In the genomic region with DNA sequence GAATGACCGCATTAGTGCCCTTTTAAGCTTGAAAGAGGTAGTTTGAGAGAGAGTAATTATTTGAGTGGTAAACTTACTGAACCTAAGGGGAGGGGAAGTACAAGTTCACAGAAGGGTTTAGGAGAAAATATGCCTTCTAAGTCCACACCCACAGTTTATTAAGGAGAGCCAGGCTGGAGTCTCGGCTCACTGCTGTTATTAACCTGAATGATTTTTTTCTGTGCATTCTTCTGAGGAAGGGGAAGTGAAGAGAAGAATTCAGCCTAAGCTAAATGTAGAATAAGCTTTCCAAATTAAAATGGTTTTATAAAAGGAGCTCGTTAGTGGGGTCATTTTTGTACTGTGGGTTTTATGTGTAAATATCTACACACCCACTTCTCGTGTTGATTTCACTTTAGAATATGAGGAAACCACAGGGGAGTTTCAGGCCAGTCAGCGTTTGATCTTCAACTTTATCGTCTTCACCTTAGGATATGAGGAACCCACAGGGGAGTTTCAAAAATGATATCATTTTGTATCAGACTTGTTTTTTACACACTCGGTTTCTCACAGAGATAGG, we compare ENCODE assay signal across 8 cellular contexts. TPM values are rescaled to one million over a fixed set of nuclear protein-coding genes. Genes with fewer than 3 reads are reported as not detected.
A peak's percentile ranks its signal among the peaks of the same experiment; 100 is the strongest.
DNase-seq lines count a peak whose midpoint lies in the region; ATAC-seq and TF ChIP-seq lines count a peak whose summit lies in the region.

No MANE protein-coding gene starts in this region.

- H3K36me3 ChIP-seq in right atrium auricular region (peaks cover 26% of the 10 kb centered on the region), esophagus squamous epithelium (peaks cover 0 to 33% (median 7%) of the 10 kb centered on the region in 3 donors)

- no peak for DNase-seq in right atrium auricular region (ENCODE audit: low spot score)
- no peak for DNase-seq in Right ventricle myocardium inferior (ENCODE audit: missing footprints)
- peak; percentile 24 to 39 for DNase-seq in activated CD4-positive, alpha-beta T cell treated with anti-CD3 and anti-CD28 coated beads, Interleukin-2, amount 50 U/mL, for 48 hours
- no peak for DNase-seq in esophagus squamous epithelium (lab: John Stamatoyannopoulos, UW)
- DNase-seq in renal cortical epithelial cell (ENCODE audit: low read depth): peak; percentile 61
- DNase-seq in epidermal melanocyte (ENCODE audit: insufficient read length, low spot score): no peak
- no peak for DNase-seq in HuH-7.5 (ENCODE audit: low spot score)

- H3K4me3 ChIP-seq in right atrium auricular region (peak overlapping the region; percentile 77 to 80), esophagus squamous epithelium (peak overlapping the region; percentile 81 to 98 (median 90))

- H3K27me3 ChIP-seq in right atrium auricular region: no peaks in the 10 kb centered on the region
- H3K27me3 ChIP-seq in esophagus squamous epithelium: no peaks in the 10 kb centered on the region

- no peak for ATAC-seq in Right ventricle myocardium inferior
- ATAC-seq in GM21515 (IDR thresholded peaks at IDR 0.05; ENCODE audit: unreplicated experiment): no peak

- H3K27ac ChIP-seq in right atrium auricular region (peak overlapping the region; percentile 97 to 98), esophagus squamous epithelium (peak overlapping the region; percentile 99 to 100 (median 100))

- peaks cover 0 to 37% of the 10 kb centered on the region in 2 donors for H3K4me1 ChIP-seq in right atrium auricular region
- peaks cover 0 to 51% (median 13%) of the 10 kb centered on the region in 3 donors for H3K4me1 ChIP-seq in esophagus squamous epithelium

- TF ChIP-seq CTCF in right atrium auricular region (IDR thresholded peaks at IDR 0.05): no peak
- TF ChIP-seq CTCF in esophagus squamous epithelium (IDR thresholded peaks at IDR 0.05): no peak

- TF ChIP-seq POLR2A in esophagus squamous epithelium (IDR thresholded peaks at IDR 0.05): no peak

- H3K9me3 ChIP-seq in right atrium auricular region: no peaks in the 10 kb centered on the region
- H3K9me3 ChIP-seq in esophagus squamous epithelium: no peaks in the 10 kb centered on the region

- 0 to 1% methylated on average over 7 of the region's 7 CpGs for WGBS in esophagus squamous epithelium, 2 donors

- intact Hi-C loops in Right ventricle myocardium inferior (cut with DNase I): no loop called here
- intact Hi-C loops in esophagus squamous epithelium (cut with DNase I): no loop called here

RNA-seq across cellular contexts. Expression of a gene that starts 1.5 kb away (rescaled TPM):
- total RNA-seq in right atrium auricular region: 1 to 10 TPM; 5.2 to 6.7 TPM
- 5.7 TPM for total RNA-seq in Right ventricle myocardium inferior
- total RNA-seq in esophagus squamous epithelium: 1 to 10 TPM; 5.3 to 8.8 (median 6.1) TPM
- 9.0 and 12.7 TPM in 2 replicates for total RNA-seq in renal cortical epithelial cell

RNA-seq across cellular contexts. Expression of a gene that starts 5.1 kb away (rescaled TPM):
- total RNA-seq in right atrium auricular region: 10 to 100 TPM in 1 of 2 donors, 1 to 10 TPM in 1; 9.0 to 58.8 TPM
- total RNA-seq in Right ventricle myocardium inferior: 144 TPM
- total RNA-seq in esophagus squamous epithelium: not detected
- total RNA-seq in renal cortical epithelial cell: 0.17 TPM in 1 of 2 replicates, not detected in the other

Comparison
In these comparisons a context has a peak if more than half of its experiments do, and no peak if none do; other contexts are left out.
1. DNase-seq: peak in activated CD4-positive, alpha-beta T cell treated with anti-CD3 and anti-CD28 coated beads, Interleukin-2, amount 50 U/mL, for 48 hours (2 of 2) and renal cortical epithelial cell (single experiment); none in right atrium auricular region (single experiment), Right ventricle myocardium inferior (single experiment), esophagus squamous epithelium (single experiment), epidermal melanocyte (single experiment) and HuH-7.5 (single experiment).